Comparison of ENCODE assay signal across 30 cellular contexts in the genomic region with DNA sequence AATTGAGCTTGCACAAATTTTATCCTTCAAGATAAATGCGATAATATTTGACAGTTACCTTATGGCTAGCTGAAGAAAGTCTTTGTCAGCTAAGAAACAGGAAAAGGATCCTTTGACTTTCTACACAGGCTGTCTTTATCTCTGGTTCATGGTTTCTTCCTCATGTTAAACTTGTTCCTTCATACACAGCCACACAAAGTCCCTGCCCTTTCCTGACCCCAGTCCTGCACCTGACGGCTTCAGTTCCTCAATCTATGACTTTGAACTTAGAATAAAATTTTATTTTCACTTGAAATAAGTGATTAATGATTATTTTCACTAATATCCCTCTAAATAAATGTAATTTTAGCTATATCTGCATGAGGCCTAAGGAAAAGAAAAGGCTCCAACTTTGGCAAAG.
A peak's percentile ranks its signal among the peaks of the same experiment; 100 is the strongest.
DNase-seq lines count a peak whose midpoint lies in the region; ATAC-seq and TF ChIP-seq lines count a peak whose summit lies in the region.
"Had no signal": no experiment of that assay in that cellular context is flagged by ENCODE, and none has a peak within 500 bp of the region (broad histone marks: within the 10 kb centered on the region; RNA-seq: fewer than 3 reads in every experiment).

No MANE protein-coding gene starts in this region.

- no peak for DNase-seq in activated naive CD4-positive, alpha-beta T cell treated with anti-CD3 and anti-CD28 coated beads for 36 hours
- no peak for DNase-seq in activated naive CD4-positive, alpha-beta T cell treated with Interleukin-2 at 50 U/mL for 16 hours
- DNase-seq in Kasumi-1 (lab: John Stamatoyannopoulos, UW) (peak; percentile 9 to 28), prostate gland (ENCODE audit: low spot score) (no peak)
- DNase-seq in naive thymus-derived CD8-positive, alpha-beta T cell, result no peak
- no peak for DNase-seq in T-helper 2 cell treated with Interferon-gamma antibody and Interleukin-4, amounts not matched to agents 5 μg/mL and 100 μg/mL, for 36 hours (ENCODE audit: low spot score)
- DNase-seq: activated CD4-positive, alpha-beta T cell treated with anti-CD3 and anti-CD28 coated beads for 1 hour; AML-193; caudate nucleus; CD8-positive, alpha-beta T cell; cortex of kidney; effector memory CD4-positive, alpha-beta T cell; Karpas-422; mucosa of descending colon; NCI-H146; NCI-H446; pancreas; retina; stimulated activated naive CD4-positive, alpha-beta T cell treated with Interleukin-2 at 50 U/mL for 16 hours; testis had no signal

- no peak overlapping the region for H3K4me3 ChIP-seq in prostate gland
- H3K4me3 ChIP-seq: HAP-1, hepatocyte, lung, mucosa of descending colon, pancreas, skin epidermis, testis had no signal

- POLR2A ChIA-PET in naive thymus-derived CD8-positive, alpha-beta T cell (lab: Charles Lee), result interaction anchor here (1.2 to 1.8 kb wide), 2 partner anchors 113 to 137 kb away, joined by 4 to 7 read pairs; no protein-coding TSS in a partner anchor

- no peak for TF ChIP-seq POLR2A in prostate gland (IDR thresholded peaks at IDR 0.05)

- H3K9me3 Mint-ChIP-seq in activated naive CD4-positive, alpha-beta T cell treated with anti-CD3 and anti-CD28 coated beads for 36 hours, result peaks cover 2% of the 10 kb centered on the region
- no peaks in the 10 kb centered on the region for H3K9me3 Mint-ChIP-seq in activated T-helper 17 cell treated with anti-CD3 and anti-CD28 coated beads, Interleukin-2, amount 50 U/mL, for 72 hours
- no peaks in the 10 kb centered on the region for H3K9me3 Mint-ChIP-seq in naive thymus-derived CD8-positive, alpha-beta T cell
- H3K9me3 Mint-ChIP-seq in T-helper 2 cell treated with Interferon-gamma antibody and Interleukin-4, amounts not matched to agents 5 μg/mL and 100 μg/mL, for 36 hours, result no peaks in the 10 kb centered on the region
- H3K9me3 Mint-ChIP-seq: activated T-helper 2 cell treated with anti-CD3 and anti-CD28 coated beads, Interferon-gamma antibody, Interleukin-2, Interleukin-4, amounts not matched to agents 10 μg/mL and 5 μg/mL and 100 μg/mL, durations not matched to agents 14 hours and 24 hours and 36 hours; CD8-positive, alpha-beta T cell; T-helper 1 cell treated with Interleukin-12 subunit alpha and Interleukin-12 subunit beta and Interleukin-4 antibody, amounts not matched to agents 30 μg/mL and 1 μg/mL, for 36 hours had no signal

- H3K27ac Mint-ChIP-seq in activated naive CD4-positive, alpha-beta T cell treated with anti-CD3 and anti-CD28 coated beads for 36 hours, result peak overlapping the region; percentile 62
- H3K27ac Mint-ChIP-seq in activated T-helper 17 cell treated with anti-CD3 and anti-CD28 coated beads, Interleukin-2, amount 50 U/mL, for 72 hours, result no peak overlapping the region
- peak overlapping the region in 7 of 10 donors; percentile 44 to 89 (median 77) for H3K27ac Mint-ChIP-seq in naive thymus-derived CD8-positive, alpha-beta T cell
- H3K27ac Mint-ChIP-seq in T-helper 2 cell treated with Interferon-gamma antibody and Interleukin-4, amounts not matched to agents 5 μg/mL and 100 μg/mL, for 36 hours, result no peak overlapping the region
- H3K27ac Mint-ChIP-seq: activated T-helper 2 cell treated with anti-CD3 and anti-CD28 coated beads, Interferon-gamma antibody, Interleukin-2, Interleukin-4, amounts not matched to agents 10 μg/mL and 5 μg/mL and 100 μg/mL, durations not matched to agents 14 hours and 24 hours and 36 hours; T-helper 1 cell treated with Interleukin-12 subunit alpha and Interleukin-12 subunit beta and Interleukin-4 antibody, amounts not matched to agents 30 μg/mL and 1 μg/mL, for 36 hours had no signal

- H3K36me3 ChIP-seq in prostate gland, result no peaks in the 10 kb centered on the region
- H3K36me3 ChIP-seq: HAP-1, pancreas had no signal

- H3K27me3 ChIP-seq in prostate gland (replicated peaks; ENCODE audit: insufficient read depth), result no peaks in the 10 kb centered on the region
- H3K27me3 ChIP-seq: hepatocyte, pancreas, testis had no signal

- H3K27ac ChIP-seq in prostate gland, result no peak overlapping the region
- H3K27ac ChIP-seq: epithelial cell of prostate, hepatocyte, pancreas, skin epidermis, testis had no signal

- H3K4me1 Mint-ChIP-seq in activated naive CD4-positive, alpha-beta T cell treated with anti-CD3 and anti-CD28 coated beads for 36 hours (ENCODE audit: low read depth), result peaks cover 28% of the 10 kb centered on the region
- H3K4me1 Mint-ChIP-seq in activated T-helper 17 cell treated with anti-CD3 and anti-CD28 coated beads, Interleukin-2, amount 50 U/mL, for 72 hours, result peaks cover 19% of the 10 kb centered on the region
- peaks cover 9 to 32% (median 32%) of the 10 kb centered on the region in 4 donors for H3K4me1 Mint-ChIP-seq in naive thymus-derived CD8-positive, alpha-beta T cell
- peaks cover 27% of the 10 kb centered on the region for H3K4me1 Mint-ChIP-seq in T-helper 2 cell treated with Interferon-gamma antibody and Interleukin-4, amounts not matched to agents 5 μg/mL and 100 μg/mL, for 36 hours (ENCODE audit: low read depth)
- H3K4me1 Mint-ChIP-seq: neural crest cell had no signal

- CTCF ChIA-PET in activated naive CD4-positive, alpha-beta T cell treated with anti-CD3 and anti-CD28 coated beads for 36 hours (lab: Charles Lee), result interaction anchor here (0.6 to 4.6 kb wide), 6 partner anchors 34 to 642 kb away, joined by 3 to 37 read pairs (median 4); no protein-coding TSS in a partner anchor

- no peaks in the 10 kb centered on the region for H3K36me3 Mint-ChIP-seq in activated naive CD4-positive, alpha-beta T cell treated with anti-CD3 and anti-CD28 coated beads for 36 hours (ENCODE audit: low read depth)
- H3K36me3 Mint-ChIP-seq in activated T-helper 17 cell treated with anti-CD3 and anti-CD28 coated beads, Interleukin-2, amount 50 U/mL, for 72 hours (ENCODE audit: low read depth), result no peaks in the 10 kb centered on the region
- no peaks in the 10 kb centered on the region for H3K36me3 Mint-ChIP-seq in naive thymus-derived CD8-positive, alpha-beta T cell
- no peaks in the 10 kb centered on the region for H3K36me3 Mint-ChIP-seq in T-helper 2 cell treated with Interferon-gamma antibody and Interleukin-4, amounts not matched to agents 5 μg/mL and 100 μg/mL, for 36 hours (ENCODE audit: low read depth)
- H3K36me3 Mint-ChIP-seq: CD8-positive, alpha-beta T cell had no signal

- no peak overlapping the region for H3K4me3 Mint-ChIP-seq in activated naive CD4-positive, alpha-beta T cell treated with anti-CD3 and anti-CD28 coated beads for 36 hours
- peak overlapping the region; percentile 60 for H3K4me3 Mint-ChIP-seq in activated T-helper 17 cell treated with anti-CD3 and anti-CD28 coated beads, Interleukin-2, amount 50 U/mL, for 72 hours
- peak overlapping the region in 4 of 10 donors; percentile 7 to 65 (median 38) for H3K4me3 Mint-ChIP-seq in naive thymus-derived CD8-positive, alpha-beta T cell
- H3K4me3 Mint-ChIP-seq in T-helper 2 cell treated with Interferon-gamma antibody and Interleukin-4, amounts not matched to agents 5 μg/mL and 100 μg/mL, for 36 hours, result no peak overlapping the region
- H3K4me3 Mint-ChIP-seq: CD8-positive, alpha-beta T cell; neural crest cell; T-helper 1 cell treated with Interleukin-12 subunit alpha and Interleukin-12 subunit beta and Interleukin-4 antibody, amounts not matched to agents 30 μg/mL and 1 μg/mL, for 36 hours had no signal

- no peaks in the 10 kb centered on the region for H3K9me3 ChIP-seq in prostate gland
- H3K9me3 ChIP-seq: HAP-1, mucosa of descending colon, pancreas, testis had no signal

- no peaks in the 10 kb centered on the region for H3K4me1 ChIP-seq in prostate gland (replicated peaks)
- H3K4me1 ChIP-seq: HAP-1, testis had no signal

- WGBS in prostate gland, result 70% methylated on average over 2 of the region's 2 CpGs

- no peaks in the 10 kb centered on the region for H3K27me3 Mint-ChIP-seq in activated naive CD4-positive, alpha-beta T cell treated with anti-CD3 and anti-CD28 coated beads for 36 hours (ENCODE audit: low read depth)
- no peaks in the 10 kb centered on the region for H3K27me3 Mint-ChIP-seq in activated T-helper 17 cell treated with anti-CD3 and anti-CD28 coated beads, Interleukin-2, amount 50 U/mL, for 72 hours
- H3K27me3 Mint-ChIP-seq in naive thymus-derived CD8-positive, alpha-beta T cell, result no peaks in the 10 kb centered on the region
- no peaks in the 10 kb centered on the region for H3K27me3 Mint-ChIP-seq in T-helper 2 cell treated with Interferon-gamma antibody and Interleukin-4, amounts not matched to agents 5 μg/mL and 100 μg/mL, for 36 hours (ENCODE audit: low read depth)

- ATAC-seq in activated T-helper 17 cell treated with anti-CD3 and anti-CD28 coated beads, Interleukin-2, amount 50 U/mL, for 72 hours (replicated peaks), result no peak
- no peak for ATAC-seq in naive thymus-derived CD8-positive, alpha-beta T cell
- ATAC-seq in GM19324 (IDR thresholded peaks at IDR 0.05; ENCODE audit: low FRiP score, unreplicated experiment), result no peak
- ATAC-seq: CD8-positive, alpha-beta T cell; mucosa of descending colon had no signal

- TF ChIP-seq CTCF in prostate gland (IDR thresholded peaks at IDR 0.05), result no peak

- intact Hi-C loops in activated naive CD4-positive, alpha-beta T cell treated with anti-CD3 and anti-CD28 coated beads for 36 hours (cut with micrococcal nuclease), result no loop called here
- intact Hi-C loops in prostate gland (cut with DNase I), result no loop called here

Comparison
In these comparisons a context has a peak if more than half of its experiments do, and no peak if none do; other contexts are left out.
1. DNase-seq: peak in Kasumi-1 (2 of 2); none in activated naive CD4-positive, alpha-beta T cell treated with anti-CD3 and anti-CD28 coated beads for 36 hours (single experiment), activated naive CD4-positive, alpha-beta T cell treated with Interleukin-2 at 50 U/mL for 16 hours (single experiment), naive thymus-derived CD8-positive, alpha-beta T cell (0 of 10), T-helper 2 cell treated with Interferon-gamma antibody and Interleukin-4, amounts not matched to agents 5 μg/mL and 100 μg/mL, for 36 hours (single experiment) and prostate gland (single experiment).
2. H3K27ac Mint-ChIP-seq: peak in activated naive CD4-positive, alpha-beta T cell treated with anti-CD3 and anti-CD28 coated beads for 36 hours (single experiment) and naive thymus-derived CD8-positive, alpha-beta T cell (7 of 10); none in activated T-helper 17 cell treated with anti-CD3 and anti-CD28 coated beads, Interleukin-2, amount 50 U/mL, for 72 hours (single experiment) and T-helper 2 cell treated with Interferon-gamma antibody and Interleukin-4, amounts not matched to agents 5 μg/mL and 100 μg/mL, for 36 hours (single experiment).